Comparison of ENCODE assay signal across 8 cellular contexts in genomic region chr12:121238604-121239334, GRCh38. TPM values are rescaled to one million over a fixed set of nuclear protein-coding genes. Genes with fewer than 3 reads are reported as not detected.
DNase-seq lines count a peak whose midpoint lies in the region; ATAC-seq and TF ChIP-seq lines count a peak whose summit lies in the region.
"Had no signal": no experiment of that assay in that cellular context is flagged by ENCODE, and none has a peak within 500 bp of the region (broad histone marks: within the 10 kb centered on the region; RNA-seq: fewer than 3 reads in every experiment).

No MANE protein-coding gene starts in this region.

- H2AFZ ChIP-seq in Karpas-422 (ENCODE audit: low read length): no peak overlapping the region

- H3K79me2 ChIP-seq in Karpas-422 (ENCODE audit: low read length): no peaks in the 10 kb centered on the region

- no peak for TF ChIP-seq EP300 in sigmoid colon (IDR thresholded peaks at IDR 0.05)

- H3K36me3 ChIP-seq in HEK293 (ENCODE audit: control insufficient read depth in 2 of 2, insufficient read depth in 1 of 2, low read length in 2 of 2) (peaks cover 8 to 44% of the 10 kb centered on the region in 2 experiments; a peak in 2 of 3 replicates), body of pancreas (replicated peaks in 1 of 2; ENCODE audit: insufficient read depth in 1 of 2, low read depth in 2 of 2) (peaks cover 0 to 4% of the 10 kb centered on the region in 2 donors), sigmoid colon (peaks cover 0 to 13% (median 2%) of the 10 kb centered on the region in 4 donors), Karpas-422 (ENCODE audit: insufficient read depth, low read length) (0 out of 2 replicates have a peak, but pooled peaks cover 3% of the 10 kb centered on the region)

- TF ChIP-seq POLR2A in body of pancreas (IDR thresholded peaks at IDR 0.05) (no peak), sigmoid colon (IDR thresholded peaks at IDR 0.05) (no peak)

- H3K9ac ChIP-seq in Karpas-422 (ENCODE audit: low read length): no peak overlapping the region

- WGBS in body of pancreas, 2 donors: 46 to 57% methylated on average over 7 of the region's 7 CpGs
- 53 to 61% methylated on average over 7 of the region's 7 CpGs for WGBS in sigmoid colon, 2 donors

- intact Hi-C loops in body of pancreas (cut with DNase I) (no loop called here), sigmoid colon (cut with DNase I) (no loop called here)

- TF ChIP-seq CTCF in HEK293 (tag by site-specific recombination; IDR thresholded peaks at IDR 0.05): no peak
- no peak for TF ChIP-seq CTCF in body of pancreas (IDR thresholded peaks at IDR 0.05)
- TF ChIP-seq CTCF in sigmoid colon (IDR thresholded peaks at IDR 0.05): no peak

- POLR2A ChIA-PET in HEK293 (lab: Yijun Ruan, JAX): interaction anchor here (0.5 kb wide), 1 partner anchor 220 kb away, joined by 4 read pairs; no protein-coding TSS in a partner anchor

- DNase-seq in NCI-H2107 treated with DMSO at 0.1 percent for 48 hours (lab: John Stamatoyannopoulos, UW; ENCODE audit: unreplicated experiment) (peak; percentile 58), body of pancreas (peak; percentile 38 to 75 (median 53)), sigmoid colon (no peak), NCI-H1694 treated with DMSO at 0.1 percent for 48 hours (lab: John Stamatoyannopoulos, UW) (no peak), Karpas-422 (no peak), SK-N-DZ (ENCODE audit: low spot score) (no peak)

- no peak overlapping the region for H3K4me3 ChIP-seq in HEK293 (ENCODE audit: low read depth, low read length)
- no peak overlapping the region for H3K4me3 ChIP-seq in body of pancreas
- H3K4me3 ChIP-seq in sigmoid colon: no peak overlapping the region
- H3K4me3 ChIP-seq in Karpas-422 (ENCODE audit: low read length): no peak overlapping the region

- no peak for ATAC-seq in body of pancreas
- ATAC-seq: Panc1 had no signal

- H3K9me3 ChIP-seq in HEK293 (ENCODE audit: control insufficient read depth, insufficient read depth, low read depth, low read length): no peaks in the 10 kb centered on the region
- H3K9me3 ChIP-seq in body of pancreas: no peaks in the 10 kb centered on the region
- H3K9me3 ChIP-seq in sigmoid colon: no peaks in the 10 kb centered on the region
- no peaks in the 10 kb centered on the region for H3K9me3 ChIP-seq in Karpas-422 (ENCODE audit: low read length)

- CTCF ChIA-PET in HEK293 (lab: Yijun Ruan, JAX): interaction anchor here (0.7 to 1.8 kb wide), 7 partner anchors 9 to 382 kb away, joined by 3 to 11 read pairs (median 3); no protein-coding TSS in a partner anchor

- H4K20me1 ChIP-seq in Karpas-422 (ENCODE audit: insufficient read depth, low read depth, low read length): no peaks in the 10 kb centered on the region

- H3K27ac ChIP-seq in HEK293 (ENCODE audit: extremely low read depth, low read depth, low read length) (no peak overlapping the region), body of pancreas (peak overlapping the region; percentile 58 to 65 (median 58)), sigmoid colon (peak overlapping the region in 3 of 4 donors; percentile 72 to 80 (median 76)), Karpas-422 (ENCODE audit: low read length) (no peak overlapping the region)

- H3K4me1 ChIP-seq in HEK293 (ENCODE audit: control insufficient read depth, insufficient read depth, low read length): no peaks in the 10 kb centered on the region
- peaks cover 27% of the 10 kb centered on the region for H3K4me1 ChIP-seq in body of pancreas
- H3K4me1 ChIP-seq in sigmoid colon: peaks cover 0 to 48% (median 42%) of the 10 kb centered on the region in 4 donors
- no peaks in the 10 kb centered on the region for H3K4me1 ChIP-seq in Karpas-422 (ENCODE audit: low read length)

- no peak overlapping the region for H3K4me2 ChIP-seq in Karpas-422 (ENCODE audit: low read depth, low read length, poor library complexity, severe bottlenecking)

- H3K27me3 ChIP-seq in body of pancreas: no peaks in the 10 kb centered on the region
- H3K27me3 ChIP-seq in sigmoid colon: no peaks in the 10 kb centered on the region
- no peaks in the 10 kb centered on the region for H3K27me3 ChIP-seq in Karpas-422 (ENCODE audit: low read length)

- no peaks in the 10 kb centered on the region for H3K9me2 ChIP-seq in Karpas-422 (replicated peaks; ENCODE audit: insufficient read depth, low read length)

TF ChIP-seq in HEK293, 187 proteins besides CTCF, POLR2A, EP300 and RAD21 (continues in another document):
- TF ChIP-seq ZNF561 (tag by site-specific recombination; IDR thresholded peaks at IDR 0.05; ENCODE audit: borderline replicate concordance) (no peak), ZIC2 (tag by site-specific recombination; IDR thresholded peaks at IDR 0.05) (peak; percentile 74), SALL2 (tag by site-specific recombination; IDR thresholded peaks at IDR 0.05; ENCODE audit: borderline replicate concordance) (no peak), SCRT2 (tag by site-specific recombination; IDR thresholded peaks at IDR 0.05) (0 out of 2 replicates have a peak, but pooled peaks have one; percentile 43), ZNF341 (tag by site-specific recombination; IDR thresholded peaks at IDR 0.05; ENCODE audit: low read depth) (no peak), ZNF610 (tag by site-specific recombination; IDR thresholded peaks at IDR 0.05; ENCODE audit: borderline replicate concordance) (no peak), ZFP69B (tag by site-specific recombination; IDR thresholded peaks at IDR 0.05) (no peak), ZSCAN5A (tag by site-specific recombination; IDR thresholded peaks at IDR 0.05) (no peak), ZNF223 (tag by site-specific recombination; IDR thresholded peaks at IDR 0.05) (no peak), YY1 (tag by site-specific recombination; IDR thresholded peaks at IDR 0.05) (no peak), ZNF184 (tag by site-specific recombination; IDR thresholded peaks at IDR 0.05) (no peak), ZNF76 (tag by site-specific recombination; IDR thresholded peaks at IDR 0.05; ENCODE audit: borderline replicate concordance, low read depth) (no peak), GLIS1 (tag by site-specific recombination; IDR thresholded peaks at IDR 0.05) (peak; percentile 36; the same call in 1 of the 2 replicates), ZNF292 (tag by site-specific recombination; IDR thresholded peaks at IDR 0.05; ENCODE audit: borderline replicate concordance, low read depth) (no peak)
- TF ChIP-seq, protein P1, sequence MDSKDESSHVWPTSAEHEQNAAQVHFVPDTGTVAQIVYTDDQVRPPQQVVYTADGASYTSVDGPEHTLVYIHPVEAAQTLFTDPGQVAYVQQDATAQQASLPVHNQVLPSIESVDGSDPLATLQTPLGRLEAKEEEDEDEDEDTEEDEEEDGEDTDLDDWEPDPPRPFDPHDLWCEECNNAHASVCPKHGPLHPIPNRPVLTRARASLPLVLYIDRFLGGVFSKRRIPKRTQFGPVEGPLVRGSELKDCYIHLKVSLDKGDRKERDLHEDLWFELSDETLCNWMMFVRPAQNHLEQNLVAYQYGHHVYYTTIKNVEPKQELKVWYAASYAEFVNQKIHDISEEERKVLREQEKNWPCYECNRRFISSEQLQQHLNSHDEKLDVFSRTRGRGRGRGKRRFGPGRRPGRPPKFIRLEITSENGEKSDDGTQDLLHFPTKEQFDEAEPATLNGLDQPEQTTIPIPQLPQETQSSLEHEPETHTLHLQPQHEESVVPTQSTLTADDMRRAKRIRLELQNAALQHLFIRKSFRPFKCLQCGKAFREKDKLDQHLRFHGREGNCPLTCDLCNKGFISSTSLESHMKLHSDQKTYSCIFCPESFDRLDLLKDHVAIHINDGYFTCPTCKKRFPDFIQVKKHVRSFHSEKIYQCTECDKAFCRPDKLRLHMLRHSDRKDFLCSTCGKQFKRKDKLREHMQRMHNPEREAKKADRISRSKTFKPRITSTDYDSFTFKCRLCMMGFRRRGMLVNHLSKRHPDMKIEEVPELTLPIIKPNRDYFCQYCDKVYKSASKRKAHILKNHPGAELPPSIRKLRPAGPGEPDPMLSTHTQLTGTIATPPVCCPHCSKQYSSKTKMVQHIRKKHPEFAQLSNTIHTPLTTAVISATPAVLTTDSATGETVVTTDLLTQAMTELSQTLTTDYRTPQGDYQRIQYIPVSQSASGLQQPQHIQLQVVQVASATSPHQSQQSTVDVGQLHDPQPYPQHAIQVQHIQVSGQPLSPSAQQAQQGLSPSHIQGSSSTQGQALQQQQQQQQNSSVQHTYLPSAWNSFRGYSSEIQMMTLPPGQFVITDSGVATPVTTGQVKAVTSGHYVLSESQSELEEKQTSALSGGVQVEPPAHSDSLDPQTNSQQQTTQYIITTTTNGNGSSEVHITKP (tag by site-specific recombination; IDR thresholded peaks at IDR 0.05): peak; percentile 62

RNA-seq across cellular contexts. Expression of gene P2RX4, which starts 28.8 kb away (rescaled TPM):
- 10 to 100 TPM; 50.1 to 58.1 TPM for total RNA-seq in body of pancreas
- 10 to 100 TPM; 26.0 to 36.9 (median 33.6) TPM for total RNA-seq in sigmoid colon
- 10 to 100 TPM; 37.9 to 84.4 (median 53.5) TPM for polyA plus RNA-seq in sigmoid colon
- total RNA-seq in Karpas-422 (2014; rRNA removed; shearing (Covaris generic); ENCODE audit: low replicate concordance): 18.3 and 18.4 TPM in 2 replicates
- polyA plus RNA-seq in SK-N-DZ (2014; cell fraction: cytosol; rRNA removed): 1.1 and 6.1 TPM in 2 replicates
- 2.0 and 7.7 TPM in 2 replicates for polyA plus RNA-seq in SK-N-DZ (2014; cell fraction: nucleus; rRNA removed)

RNA-seq across cellular contexts. Expression of gene CAMKK2, which starts 57.7 kb away (rescaled TPM):
- total RNA-seq in body of pancreas (10 to 100 TPM; 17.4 to 70.5 TPM), sigmoid colon (10 to 100 TPM; 21.6 to 33.8 (median 27.3) TPM)
- polyA plus RNA-seq in sigmoid colon: 10 to 100 TPM; 18.0 to 30.9 (median 25.0) TPM
- 11.7 and 15.5 TPM in 2 replicates for total RNA-seq in Karpas-422 (2014; rRNA removed; shearing (Covaris generic); ENCODE audit: low replicate concordance)
- 30.7 and 30.8 TPM in 2 replicates for polyA plus RNA-seq in SK-N-DZ (2014; cell fraction: cytosol; rRNA removed)
- 35.4 and 50.0 TPM in 2 replicates for polyA plus RNA-seq in SK-N-DZ (2014; cell fraction: nucleus; rRNA removed)

Comparison
In these comparisons a context has a peak if more than half of its experiments do, and no peak if none do; other contexts are left out.
1. H3K27ac ChIP-seq: peak in body of pancreas (4 of 4) and sigmoid colon (3 of 4); none in HEK293 (single experiment) and Karpas-422 (single experiment).
2. DNase-seq: peak in NCI-H2107 treated with DMSO at 0.1 percent for 48 hours (single experiment) and body of pancreas (4 of 4); none in sigmoid colon (single experiment), NCI-H1694 treated with DMSO at 0.1 percent for 48 hours (single experiment), Karpas-422 (single experiment) and SK-N-DZ (single experiment).